Comparison of ENCODE assay signal across 31 cellular contexts in genomic region chr5:152106571-152106970, GRCh38.
"Had no signal": no experiment of that assay in that cellular context is flagged by ENCODE, and none has a peak within 500 bp of the region (broad histone marks: within the 10 kb centered on the region; RNA-seq: fewer than 3 reads in every experiment).

No MANE protein-coding gene starts in this region.

- H3K4me1 ChIP-seq: adrenal gland, breast epithelium, gastrocnemius medialis, heart left ventricle had no signal

- H3K9me3 Mint-ChIP-seq: activated CD4-positive, alpha-beta T cell treated with anti-CD3 and anti-CD28 coated beads, Interleukin-2, amount 10 ng/mL, durations not matched to agents 7 days and 5 days; activated naive CD4-positive, alpha-beta T cell treated with anti-CD3 and anti-CD28 coated beads, Interleukin-2, amount 10 ng/mL, durations not matched to agents 7 days and 5 days had no signal

- H3K27ac Mint-ChIP-seq: activated CD4-positive, alpha-beta memory T cell treated with anti-CD3 and anti-CD28 coated beads, Interleukin-2, amount 10 ng/mL, durations not matched to agents 7 days and 5 days; activated CD4-positive, alpha-beta T cell treated with anti-CD3 and anti-CD28 coated beads, Interleukin-2, amount 10 ng/mL, durations not matched to agents 7 days and 5 days; activated naive CD4-positive, alpha-beta T cell treated with anti-CD3 and anti-CD28 coated beads, Interleukin-2, amount 10 ng/mL, durations not matched to agents 7 days and 5 days; activated naive CD4-positive, alpha-beta T cell treated with anti-CD3 and anti-CD28 coated beads, Interleukin-2, amount 50 U/mL, for 72 hours; activated T-cell treated with anti-CD3 and anti-CD28 coated beads, Interleukin-2, amount 50 U/mL, for 24 hours; activated T-cell treated with anti-CD3 and anti-CD28 coated beads, Interleukin-2, amount 50 U/mL, for 72 hours; dendritic cell treated with granulocyte-macrophage colony-stimulating factor and Interleukin-4, amounts not matched to agents 40 ng/mL and 50 ng/mL, for 4 days; endodermal cell had no signal

- H3K9me3 ChIP-seq: adrenal gland, breast epithelium, gastrocnemius medialis had no signal

- H3K36me3 ChIP-seq: adrenal gland, breast epithelium, cardiac muscle cell, gastrocnemius medialis, heart left ventricle had no signal

- H3K36me3 Mint-ChIP-seq: activated naive CD4-positive, alpha-beta T cell treated with anti-CD3 and anti-CD28 coated beads, Interleukin-2, amount 10 ng/mL, durations not matched to agents 7 days and 5 days; brain had no signal

- H3K27me3 Mint-ChIP-seq: activated CD4-positive, alpha-beta memory T cell treated with anti-CD3 and anti-CD28 coated beads, Interleukin-2, amount 10 ng/mL, durations not matched to agents 7 days and 5 days; activated naive CD4-positive, alpha-beta T cell treated with anti-CD3 and anti-CD28 coated beads, Interleukin-2, amount 10 ng/mL, durations not matched to agents 7 days and 5 days; dendritic cell treated with granulocyte-macrophage colony-stimulating factor and Interleukin-4, amounts not matched to agents 40 ng/mL and 50 ng/mL, for 4 days had no signal

- H3K4me3 ChIP-seq: adrenal gland, breast epithelium, cardiac muscle cell, coronary artery, dorsolateral prefrontal cortex, gastrocnemius medialis, heart left ventricle had no signal

- H3K4me3 Mint-ChIP-seq: activated CD4-positive, alpha-beta memory T cell treated with anti-CD3 and anti-CD28 coated beads, Interleukin-2, amount 10 ng/mL, durations not matched to agents 7 days and 5 days; activated CD4-positive, alpha-beta T cell treated with anti-CD3 and anti-CD28 coated beads, Interleukin-2, amount 10 ng/mL, durations not matched to agents 7 days and 5 days; activated naive CD4-positive, alpha-beta T cell treated with anti-CD3 and anti-CD28 coated beads, Interleukin-2, amount 10 ng/mL, durations not matched to agents 7 days and 5 days; activated T-cell treated with anti-CD3 and anti-CD28 coated beads, Interleukin-2, amount 50 U/mL, for 24 hours; activated T-cell treated with anti-CD3 and anti-CD28 coated beads, Interleukin-2, amount 50 U/mL, for 72 hours; brain; dendritic cell treated with granulocyte-macrophage colony-stimulating factor and Interleukin-4, amounts not matched to agents 40 ng/mL and 50 ng/mL, for 4 days; endodermal cell had no signal

- H3K27ac ChIP-seq: adrenal gland, breast epithelium, cardiac muscle cell, coronary artery, dorsolateral prefrontal cortex, gastrocnemius medialis, heart left ventricle had no signal

- H3K4me1 Mint-ChIP-seq: activated CD4-positive, alpha-beta memory T cell treated with anti-CD3 and anti-CD28 coated beads, Interleukin-2, amount 10 ng/mL, durations not matched to agents 7 days and 5 days; activated CD4-positive, alpha-beta T cell treated with anti-CD3 and anti-CD28 coated beads, Interleukin-2, amount 10 ng/mL, durations not matched to agents 7 days and 5 days; activated naive CD4-positive, alpha-beta T cell treated with anti-CD3 and anti-CD28 coated beads, Interleukin-2, amount 10 ng/mL, durations not matched to agents 7 days and 5 days had no signal

- H3K27me3 ChIP-seq: adrenal gland, breast epithelium, cardiac muscle cell, gastrocnemius medialis, heart left ventricle had no signal

- DNase-seq: activated CD4-positive, alpha-beta memory T cell treated with anti-CD3 and anti-CD28 coated beads, Interleukin-2, amount 10 ng/mL, durations not matched to agents 7 days and 5 days; activated CD4-positive, alpha-beta T cell treated with anti-CD3 and anti-CD28 coated beads for 1 hour; activated CD4-positive, alpha-beta T cell treated with anti-CD3 and anti-CD28 coated beads for 4 hours; activated CD4-positive, alpha-beta T cell treated with anti-CD3 and anti-CD28 coated beads, Interleukin-2, amount 10 ng/mL, durations not matched to agents 7 days and 5 days; activated CD4-positive, alpha-beta T cell treated with anti-CD3 and anti-CD28 coated beads, Interleukin-2, amount 50 U/mL, for 4 hours; activated CD8-positive, alpha-beta memory T cell treated with anti-CD3 and anti-CD28 coated beads, Interleukin-2, amount 50 U/mL, for 48 hours; activated gamma-delta T cell; activated naive CD4-positive, alpha-beta T cell; activated naive CD4-positive, alpha-beta T cell treated with anti-CD3 and anti-CD28 coated beads, Interleukin-2, amount 10 ng/mL, durations not matched to agents 7 days and 5 days; activated T-cell treated with anti-CD3 and anti-CD28 coated beads for 4 hours; activated T-cell treated with anti-CD3 and anti-CD28 coated beads, Interleukin-2, amount 50 U/mL, for 24 hours; activated T-cell treated with anti-CD3 and anti-CD28 coated beads, Interleukin-2, amount 50 U/mL, for 72 hours; adrenal gland; amygdala; aorta; central memory CD4-positive, alpha-beta T cell; dorsolateral prefrontal cortex; effector memory CD4-positive, alpha-beta T cell; foreskin fibroblast; gastrocnemius medialis; glutamatergic neuron; heart left ventricle; T-helper 2 cell had no signal

- ATAC-seq: activated naive CD4-positive, alpha-beta T cell treated with anti-CD3 and anti-CD28 coated beads, Interleukin-2, amount 50 U/mL, for 72 hours; activated T-cell treated with anti-CD3 and anti-CD28 coated beads, Interleukin-2, amount 50 U/mL, for 72 hours; esophagus mucosa; gastrocnemius medialis; heart left ventricle had no signal
